Comparison of ENCODE assay signal across 26 cellular contexts in the genomic region with DNA sequence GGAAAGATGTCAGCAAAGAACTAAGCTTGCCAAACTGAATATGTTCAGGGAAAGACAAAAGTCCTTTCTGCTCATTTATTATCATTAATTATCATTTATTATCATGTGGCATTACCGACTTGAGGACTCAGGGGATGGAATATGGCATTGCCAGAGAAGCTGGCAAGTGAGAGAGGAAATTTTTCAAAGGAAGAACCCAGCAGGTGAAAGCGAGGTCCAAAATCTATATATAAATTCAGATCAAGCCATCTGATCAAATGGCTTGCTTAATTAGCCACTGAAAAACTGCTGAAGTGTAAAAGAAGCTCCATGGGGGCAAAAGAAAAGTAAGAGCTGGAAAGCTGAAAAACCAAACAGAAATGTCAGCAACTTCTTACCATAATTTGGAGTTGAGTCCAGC.
"Had no signal": no experiment of that assay in that cellular context is flagged by ENCODE, and none has a peak within 500 bp of the region (broad histone marks: within the 10 kb centered on the region; RNA-seq: fewer than 3 reads in every experiment).

No MANE protein-coding gene starts in this region.

- H3K4me1 Mint-ChIP-seq: activated B cell treated with CpG ODN at 0.5 μM for 24 hours; activated T-helper 17 cell treated with anti-CD3 and anti-CD28 coated beads, Interleukin-2, amount 50 U/mL, for 72 hours; central memory CD8-positive, alpha-beta T cell; T-helper 17 cell had no signal

- H3K27ac Mint-ChIP-seq: activated B cell treated with CpG ODN at 0.5 μM for 24 hours; activated CD8-positive, alpha-beta T cell treated with anti-CD3 and anti-CD28 coated beads for 36 hours; activated naive CD8-positive, alpha-beta T cell; activated T-helper 17 cell treated with anti-CD3 and anti-CD28 coated beads, Interleukin-2, amount 50 U/mL, for 72 hours; T-helper 17 cell; T-helper 2 cell treated with Interferon-gamma antibody and Interleukin-4, amounts not matched to agents 5 μg/mL and 100 μg/mL, for 36 hours had no signal

- DNase-seq: activated B cell treated with CpG ODN at 0.5 μM for 24 hours; activated CD4-positive, alpha-beta T cell treated with anti-CD3 and anti-CD28 coated beads for 48 hours; activated CD4-positive, alpha-beta T cell treated with anti-CD3 and anti-CD28 coated beads, Interleukin-2, amount 50 U/mL, for 1 hour; activated CD4-positive, alpha-beta T cell treated with anti-CD3 and anti-CD28 coated beads, Interleukin-2, amount 50 U/mL, for 48 hours; activated CD8-positive, alpha-beta memory T cell treated with anti-CD3 and anti-CD28 coated beads for 24 hours; activated CD8-positive, alpha-beta T cell treated with anti-CD3 and anti-CD28 coated beads for 36 hours; activated effector memory CD4-positive, alpha-beta T cell treated with Interleukin-2 at 50 U/mL for 16 hours; activated gamma-delta T cell treated with Interleukin-2 at 50 U/mL for 16 hours; activated naive CD4-positive, alpha-beta T cell treated with anti-CD3 and anti-CD28 coated beads, Interleukin-2, amount 50 U/mL, for 16 hours; activated naive CD4-positive, alpha-beta T cell treated with Interleukin-2 at 50 U/mL for 16 hours; activated T-cell treated with anti-CD3 and anti-CD28 coated beads, Interleukin-2, amount 50 U/mL, for 4 hours; amniotic stem cell; anterior cingulate cortex; brain microvascular endothelial cell; colonic mucosa; effector CD8-positive, alpha-beta T cell; foreskin fibroblast; head of caudate nucleus; T-helper 1 cell; T-helper 17 cell; T1000; WERI-Rb-1 had no signal

- H3K27me3 Mint-ChIP-seq: activated B cell treated with CpG ODN at 0.5 μM for 24 hours; activated CD8-positive, alpha-beta T cell treated with anti-CD3 and anti-CD28 coated beads for 36 hours; activated naive CD8-positive, alpha-beta T cell; activated T-helper 17 cell treated with anti-CD3 and anti-CD28 coated beads, Interleukin-2, amount 50 U/mL, for 72 hours; central memory CD8-positive, alpha-beta T cell; T-helper 17 cell had no signal

- H3K36me3 Mint-ChIP-seq: activated naive CD8-positive, alpha-beta T cell had no signal

- H3K4me3 Mint-ChIP-seq: activated B cell treated with CpG ODN at 0.5 μM for 24 hours; activated CD8-positive, alpha-beta T cell treated with anti-CD3 and anti-CD28 coated beads for 36 hours; activated naive CD8-positive, alpha-beta T cell; activated T-cell treated with anti-CD3 and anti-CD28 coated beads, Interleukin-2, amount 50 U/mL, for 4 hours; activated T-helper 17 cell treated with anti-CD3 and anti-CD28 coated beads, Interleukin-2, amount 50 U/mL, for 72 hours; central memory CD8-positive, alpha-beta T cell; T-helper 17 cell; T-helper 2 cell treated with Interferon-gamma antibody and Interleukin-4, amounts not matched to agents 5 μg/mL and 100 μg/mL, for 36 hours had no signal
